In genomic region chr19:33933931-33934330, GRCh38 we compare ENCODE assay signal across 28 cellular contexts.
"Had no signal": no experiment of that assay in that cellular context is flagged by ENCODE, and none has a peak within 500 bp of the region (broad histone marks: within the 10 kb centered on the region; RNA-seq: fewer than 3 reads in every experiment).

No MANE protein-coding gene starts in this region.

- H3K4me3 ChIP-seq: colonic mucosa, coronary artery, dorsolateral prefrontal cortex, esophagus muscularis mucosa, esophagus squamous epithelium, gastrocnemius medialis, gastroesophageal sphincter, heart left ventricle, heart right ventricle had no signal

- H3K36me3 ChIP-seq: colonic mucosa, esophagus muscularis mucosa, esophagus squamous epithelium, gastrocnemius medialis, gastroesophageal sphincter, heart left ventricle, heart right ventricle had no signal

- DNase-seq: colonic mucosa; cortex of kidney; dermis blood vessel endothelial cell; dorsolateral prefrontal cortex; effector CD4-positive, alpha-beta T cell; effector CD8-positive, alpha-beta T cell; effector memory CD4-positive, alpha-beta T cell; effector memory CD8-positive, alpha-beta T cell; endodermal cell; erythroblast; esophagus squamous epithelium; foreskin fibroblast; foreskin keratinocyte; foreskin melanocyte; gastrocnemius medialis; glutamatergic neuron; head of caudate nucleus; heart left ventricle; heart right ventricle had no signal

- H3K9me3 ChIP-seq: colonic mucosa, gastrocnemius medialis had no signal

- FAIRE-seq: colon, endometrium, endothelial cell of umbilical vein, frontal cortex had no signal

- H3K4me1 ChIP-seq: colonic mucosa, esophagus muscularis mucosa, esophagus squamous epithelium, foreskin keratinocyte, gastrocnemius medialis, gastroesophageal sphincter, heart left ventricle, heart right ventricle had no signal

- ATAC-seq: effector memory CD8-positive, alpha-beta T cell; esophagus mucosa; foreskin keratinocyte; gastrocnemius medialis; gastroesophageal sphincter; heart left ventricle; heart right ventricle had no signal

- H3K27ac ChIP-seq: colonic mucosa, coronary artery, dorsolateral prefrontal cortex, epithelial cell of prostate, esophagus muscularis mucosa, esophagus squamous epithelium, foreskin keratinocyte, gastrocnemius medialis, gastroesophageal sphincter, heart left ventricle, heart right ventricle had no signal

- H3K27me3 ChIP-seq: colonic mucosa, foreskin keratinocyte, gastrocnemius medialis had no signal
